ENCODE assay signal across 25 cellular contexts in genomic region chr7:158550886-158551452, GRCh38. TPM values are rescaled to one million over a fixed set of nuclear protein-coding genes. Genes with fewer than 3 reads are reported as not detected.
A peak's percentile ranks its signal among the peaks of the same experiment; 100 is the strongest.
DNase-seq lines count a peak whose midpoint lies in the region; FAIRE-seq and TF ChIP-seq lines count a peak whose summit lies in the region.
"Had no signal": no experiment of that assay in that cellular context is flagged by ENCODE, and none has a peak within 500 bp of the region (broad histone marks: within the 10 kb centered on the region; RNA-seq: fewer than 3 reads in every experiment).

No MANE protein-coding gene starts in this region.

- 0 out of 22 replicates have a peak overlapping the region, but pooled peaks of 1 of the 11 experiments have one; percentile 68 for H3K27ac ChIP-seq in BLaER1 treated with 17β-estradiol and CSF1 and Interleukin-3, amounts not matched to agents 10 nM and 100 nM
- H3K27ac ChIP-seq in neural progenitor cell (peak overlapping the region; percentile 38), A673 (ENCODE audit: low read depth, low read length, poor library complexity, severe bottlenecking) (no peak overlapping the region)

- no TSS peak for BruUV-seq in A673 (replicated peaks; lab: Mats Ljungman, UMichigan)

- H3K27me3 Mint-ChIP-seq in neural progenitor cell (ENCODE audit: insufficient read depth, low read depth): peaks cover 10% of the 10 kb centered on the region
- H3K27me3 Mint-ChIP-seq: IgD-negative memory B cell had no signal

- H3K9me3 ChIP-seq in BLaER1 treated with 17β-estradiol and CSF1 and Interleukin-3, amounts not matched to agents 10 nM and 100 nM (replicated peaks in 1 of 11): no peaks in the 10 kb centered on the region
- no peaks in the 10 kb centered on the region for H3K9me3 ChIP-seq in endocrine pancreas (ENCODE audit: control insufficient read depth, low read length)
- H3K9me3 ChIP-seq in neural progenitor cell (ENCODE audit: low read depth): no peaks in the 10 kb centered on the region
- H3K9me3 ChIP-seq in A673 (ENCODE audit: low read depth, low read length, poor library complexity, severe bottlenecking): no peaks in the 10 kb centered on the region

- H3K27me3 ChIP-seq in BLaER1 treated with 17β-estradiol and CSF1 and Interleukin-3, amounts not matched to agents 10 nM and 100 nM: peaks cover 0 to 3% (median 0%) of the 10 kb centered on the region in 11 experiments; a peak in 2 of 22 replicates
- H3K27me3 ChIP-seq in endocrine pancreas (ENCODE audit: control insufficient read depth, insufficient read depth, low read length) (no peaks in the 10 kb centered on the region), neural progenitor cell (no peaks in the 10 kb centered on the region), A673 (replicated peaks; ENCODE audit: insufficient read depth, low read depth, low read length, poor library complexity) (no peaks in the 10 kb centered on the region)

- TF ChIP-seq CTCF in NB4 (IDR thresholded peaks at IDR 0.05; ENCODE audit: low read depth, low read length) (no peak), neural progenitor cell (IDR thresholded peaks at IDR 0.05) (no peak), A673 (conservative IDR thresholded peaks at IDR 0.05; ENCODE audit: low read depth, low read length) (no peak)

- H3K4me1 Mint-ChIP-seq in neural progenitor cell: peaks cover 5% of the 10 kb centered on the region
- H3K4me1 Mint-ChIP-seq: IgD-negative memory B cell had no signal

- no peaks in the 10 kb centered on the region for H3K36me3 Mint-ChIP-seq in neural progenitor cell
- H3K36me3 Mint-ChIP-seq: CD8-positive, alpha-beta T cell; IgD-negative memory B cell had no signal

- peaks cover 15% of the 10 kb centered on the region for H3F3A ChIP-seq in neural progenitor cell (ENCODE audit: low read depth)

- H3K9me3 Mint-ChIP-seq in neural progenitor cell: peaks cover 1% of the 10 kb centered on the region
- H3K9me3 Mint-ChIP-seq: CD8-positive, alpha-beta T cell had no signal

- CTCF ChIA-PET in A673 (lab: Charles Lee): no interaction called here

- DNase-seq in NB4 (ENCODE audit: low read depth): peak; percentile 40
- no peak for DNase-seq in neural progenitor cell (ENCODE audit: low spot score)
- no peak for DNase-seq in GM19239 (ENCODE audit: insufficient read length, low spot score)
- no peak for DNase-seq in OCI-M2 (lab: John Stamatoyannopoulos, UW; ENCODE audit: unreplicated experiment)
- DNase-seq in A673 (ENCODE audit: low spot score): no peak
- DNase-seq: ACHN; C1 segment of cervical spinal cord; Calu3; CD8-positive, alpha-beta T cell; DMS153; GOT3; Karpas-422; NCI-H1048; NCI-H187 treated with DMSO at 0.1 percent for 48 hours; NCI-H2171; NCI-H345; NCI-H526; OCI-M1; SHP77; T-helper 1 cell had no signal

- H2AFZ ChIP-seq in neural progenitor cell (replicated peaks): no peak overlapping the region

- no peak for FAIRE-seq in GM19239 (lab: Jason Lieb, UNC)
- FAIRE-seq: GM12891 had no signal

- no peaks in the 10 kb centered on the region for H3K36me3 ChIP-seq in BLaER1 treated with 17β-estradiol and CSF1 and Interleukin-3, amounts not matched to agents 10 nM and 100 nM
- peaks cover 5% of the 10 kb centered on the region for H3K36me3 ChIP-seq in endocrine pancreas (ENCODE audit: control insufficient read depth, insufficient read depth, low read length)
- no peaks in the 10 kb centered on the region for H3K36me3 ChIP-seq in neural progenitor cell
- no peaks in the 10 kb centered on the region for H3K36me3 ChIP-seq in A673 (ENCODE audit: insufficient read depth, low read length, poor library complexity, severe bottlenecking)

- intact Hi-C loops in A673 (cut with micrococcal nuclease; ENCODE audit: unreplicated experiment): no loop called here

- no peak overlapping the region for H3K9ac ChIP-seq in BLaER1 treated with 17β-estradiol and CSF1 and Interleukin-3, amounts not matched to agents 10 nM and 100 nM
- H3K9ac ChIP-seq in endocrine pancreas (ENCODE audit: control insufficient read depth, insufficient read depth, low read length) (peak overlapping the region; percentile 11), neural progenitor cell (no peak overlapping the region)

- peak overlapping the region in 9 of 11 experiments; percentile 88 to 99 (median 97); a peak in 10 of 22 replicates for H3K4me2 ChIP-seq in BLaER1 treated with 17β-estradiol and CSF1 and Interleukin-3, amounts not matched to agents 10 nM and 100 nM
- peak overlapping the region; percentile 42 for H3K4me2 ChIP-seq in neural progenitor cell

- H3K27ac Mint-ChIP-seq in neural progenitor cell: no peak overlapping the region
- H3K27ac Mint-ChIP-seq: CD8-positive, alpha-beta T cell; IgD-negative memory B cell had no signal

- peaks cover 22 to 38% (median 36%) of the 10 kb centered on the region in 10 experiments for H3K4me1 ChIP-seq in BLaER1 treated with 17β-estradiol and CSF1 and Interleukin-3, amounts not matched to agents 10 nM and 100 nM
- H3K4me1 ChIP-seq in endocrine pancreas (ENCODE audit: control insufficient read depth, insufficient read depth, low read length): no peaks in the 10 kb centered on the region
- peaks cover 23% of the 10 kb centered on the region for H3K4me1 ChIP-seq in neural progenitor cell
- H3K4me1 ChIP-seq in A673 (ENCODE audit: insufficient read depth, low read length, poor library complexity, severe bottlenecking): no peaks in the 10 kb centered on the region

- H3K79me2 ChIP-seq in neural progenitor cell (ENCODE audit: low read depth): no peaks in the 10 kb centered on the region

- POLR2A ChIA-PET in A673 (lab: Charles Lee; ENCODE audit: low non-redundant PET): no interaction called here

- no peak overlapping the region for H3K4me3 ChIP-seq in BLaER1 treated with 17β-estradiol and CSF1 and Interleukin-3, amounts not matched to agents 10 nM and 100 nM
- H3K4me3 ChIP-seq in NB4 (ENCODE audit: low read depth, low read length): no peak overlapping the region
- no peak overlapping the region for H3K4me3 ChIP-seq in endocrine pancreas (ENCODE audit: control insufficient read depth, insufficient read depth, low read length)
- no peak overlapping the region for H3K4me3 ChIP-seq in neural progenitor cell
- no peak overlapping the region for H3K4me3 ChIP-seq in A673 (ENCODE audit: low read depth, low read length, poor library complexity, severe bottlenecking)

- no peak overlapping the region for H3K4me3 Mint-ChIP-seq in neural progenitor cell
- H3K4me3 Mint-ChIP-seq: CD8-positive, alpha-beta T cell; IgD-negative memory B cell had no signal

- TF ChIP-seq POLR2A in NB4 (IDR thresholded peaks at IDR 0.05; ENCODE audit: extremely low read depth, insufficient read length): no peak

- H4K20me1 ChIP-seq in BLaER1 treated with 17β-estradiol and CSF1 and Interleukin-3, amounts not matched to agents 10 nM and 100 nM: peaks cover 0 to 25% (median 0%) of the 10 kb centered on the region in 11 experiments; a peak in 6 of 22 replicates
- H4K20me1 ChIP-seq in neural progenitor cell (ENCODE audit: low read depth): peaks cover 3% of the 10 kb centered on the region

RNA-seq across cellular contexts. Expression of gene PTPRN2, which starts 36.7 kb away (rescaled TPM):
- total RNA-seq in neural progenitor cell (ENCODE audit: low replicate concordance) (3.0 and 4.9 TPM in 2 replicates), A673 (2021) (0.11 TPM in 2 replicates)
- total RNA-seq: G401 had no signal
